Comparison of ENCODE assay signal across 21 cellular contexts in the genomic region with DNA sequence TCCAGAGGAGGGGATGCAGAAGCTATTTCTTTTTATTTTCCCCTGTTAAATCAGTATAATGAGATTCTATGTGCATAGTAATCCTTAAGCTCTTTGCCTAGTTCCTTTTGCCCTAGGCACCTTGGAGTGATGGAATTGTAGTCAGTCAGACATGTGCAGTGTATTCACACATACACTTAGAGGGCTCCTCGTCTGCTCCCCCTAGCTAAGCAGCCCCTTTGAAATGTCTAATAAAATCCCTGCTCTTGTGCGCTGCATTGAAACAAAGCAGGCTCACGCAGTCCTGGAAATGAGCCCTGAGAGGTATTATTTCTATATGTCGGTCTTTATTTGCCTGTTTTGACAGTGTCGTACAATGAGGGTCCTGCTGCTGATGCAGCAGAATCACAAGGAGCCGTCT.
DNase-seq lines count a peak whose midpoint lies in the region; ATAC-seq and TF ChIP-seq lines count a peak whose summit lies in the region.
"Had no signal": no experiment of that assay in that cellular context is flagged by ENCODE, and none has a peak within 500 bp of the region (broad histone marks: within the 10 kb centered on the region; RNA-seq: fewer than 3 reads in every experiment).

No MANE protein-coding gene starts in this region.

- H3K27ac ChIP-seq in neural cell (ENCODE audit: low read length) = no peak overlapping the region
- H3K27ac ChIP-seq: A549; BLaER1 treated with 17β-estradiol and CSF1 and Interleukin-3, amounts not matched to agents 10 nM and 100 nM had no signal

- H3K4me2 ChIP-seq in neural cell (ENCODE audit: low read length) = no peak overlapping the region
- H3K4me2 ChIP-seq: A549; BLaER1 treated with 17β-estradiol and CSF1 and Interleukin-3, amounts not matched to agents 10 nM and 100 nM had no signal

- no peaks in the 10 kb centered on the region for H3K9me3 Mint-ChIP-seq in brain
- H3K9me3 Mint-ChIP-seq in activated CD4-positive, alpha-beta memory T cell treated with anti-CD3 and anti-CD28 coated beads for 36 hours = no peaks in the 10 kb centered on the region
- H3K9me3 Mint-ChIP-seq: CD14-positive monocyte; CD4-positive, alpha-beta T cell; CD8-positive, alpha-beta memory T cell had no signal

- no peaks in the 10 kb centered on the region for H3F3A ChIP-seq in neural cell (ENCODE audit: insufficient read depth, low read length, poor library complexity, severe bottlenecking)

- H3K9me2 ChIP-seq in neural cell (ENCODE audit: insufficient read depth, low read length) = no peaks in the 10 kb centered on the region

- DNase-seq in NCI-H2227 (lab: John Stamatoyannopoulos, UW; ENCODE audit: unreplicated experiment) (peak; percentile 17), NCI-H2227 treated with DMSO at 0.1 percent for 48 hours (lab: John Stamatoyannopoulos, UW) (no peak), HAP-1 (ENCODE audit: low spot score in 2 of 2) (peak; percentile 62 to 71)
- DNase-seq in activated CD4-positive, alpha-beta memory T cell treated with anti-CD3 and anti-CD28 coated beads for 36 hours = no peak
- DNase-seq: 8988T; ACHN; AML-193; BE2C; CD4-positive, alpha-beta T cell; CD8-positive, alpha-beta memory T cell; DMS53; DMS79 treated with DMSO at 0.1 percent for 48 hours; GF-D8; GOT3 had no signal

- H3K27me3 ChIP-seq in HAP-1 (ENCODE audit: low read depth) = no peaks in the 10 kb centered on the region
- H3K27me3 ChIP-seq in neural cell (ENCODE audit: insufficient read depth, low read depth, low read length) = no peaks in the 10 kb centered on the region
- H3K27me3 ChIP-seq: BE2C; BLaER1 treated with 17β-estradiol and CSF1 and Interleukin-3, amounts not matched to agents 10 nM and 100 nM had no signal

- H3K9me3 ChIP-seq in HAP-1 = no peaks in the 10 kb centered on the region
- no peaks in the 10 kb centered on the region for H3K9me3 ChIP-seq in neural cell (ENCODE audit: low read length)
- H3K9me3 ChIP-seq: A549; BE2C; BLaER1 treated with 17β-estradiol and CSF1 and Interleukin-3, amounts not matched to agents 10 nM and 100 nM had no signal

- peaks cover 5% of the 10 kb centered on the region for H3K27me3 Mint-ChIP-seq in brain
- peaks cover 3% of the 10 kb centered on the region for H3K27me3 Mint-ChIP-seq in activated CD4-positive, alpha-beta memory T cell treated with anti-CD3 and anti-CD28 coated beads for 36 hours

- H3K4me1 Mint-ChIP-seq in brain = peaks cover 92% of the 10 kb centered on the region
- H3K4me1 Mint-ChIP-seq in activated CD4-positive, alpha-beta memory T cell treated with anti-CD3 and anti-CD28 coated beads for 36 hours (ENCODE audit: low read depth) = no peaks in the 10 kb centered on the region
- H3K4me1 Mint-ChIP-seq: CD8-positive, alpha-beta memory T cell had no signal

- TF ChIP-seq CTCF in brain (conservative IDR thresholded peaks at IDR 0.05) (no peak), neural cell (IDR thresholded peaks at IDR 0.05; ENCODE audit: poor library complexity, severe bottlenecking) (no peak)

- POLR2A ChIA-PET in activated CD4-positive, alpha-beta memory T cell treated with anti-CD3 and anti-CD28 coated beads for 36 hours (lab: Charles Lee) = no interaction called here

- H4K20me1 ChIP-seq in neural cell (ENCODE audit: insufficient read depth) = no peaks in the 10 kb centered on the region

- H3K4me3 Mint-ChIP-seq in brain = peak overlapping the region in 4 of 5 experiments; percentile 19 to 36 (median 31)
- H3K4me3 Mint-ChIP-seq in activated CD4-positive, alpha-beta memory T cell treated with anti-CD3 and anti-CD28 coated beads for 36 hours = no peak overlapping the region
- H3K4me3 Mint-ChIP-seq: CD14-positive monocyte; CD4-positive, alpha-beta T cell; CD8-positive, alpha-beta memory T cell had no signal

- H3K36me3 Mint-ChIP-seq in brain = no peaks in the 10 kb centered on the region
- no peaks in the 10 kb centered on the region for H3K36me3 Mint-ChIP-seq in activated CD4-positive, alpha-beta memory T cell treated with anti-CD3 and anti-CD28 coated beads for 36 hours
- H3K36me3 Mint-ChIP-seq: CD14-positive monocyte had no signal

- TF ChIP-seq EP300 in neural cell (conservative IDR thresholded peaks at IDR 0.05; ENCODE audit: poor library complexity, severe bottlenecking) = peak; percentile 17

- intact Hi-C loops in activated CD4-positive, alpha-beta memory T cell treated with anti-CD3 and anti-CD28 coated beads for 36 hours (cut with micrococcal nuclease) = no loop called here

- H3K79me2 ChIP-seq in neural cell (replicated peaks; ENCODE audit: insufficient read depth, low read length) = peaks cover 82% of the 10 kb centered on the region

- H2AFZ ChIP-seq in neural cell (ENCODE audit: low read depth, low read length) = no peak overlapping the region

- no peak for ATAC-seq in HG02798 (IDR thresholded peaks at IDR 0.05; ENCODE audit: poor library complexity, unreplicated experiment)
- ATAC-seq: A549, HCT116 had no signal

- H3K4me1 ChIP-seq in HAP-1 = peaks cover 20% of the 10 kb centered on the region
- H3K4me1 ChIP-seq: A549 had no signal

- H3K9ac ChIP-seq in neural cell (ENCODE audit: low read length) = peak overlapping the region; percentile 39
- H3K9ac ChIP-seq: BLaER1 treated with 17β-estradiol and CSF1 and Interleukin-3, amounts not matched to agents 10 nM and 100 nM had no signal

- H3K36me3 ChIP-seq in HAP-1 (replicated peaks) (no peaks in the 10 kb centered on the region), neural cell (ENCODE audit: insufficient read depth, low read length) (no peaks in the 10 kb centered on the region)
- H3K36me3 ChIP-seq: BE2C; BLaER1 treated with 17β-estradiol and CSF1 and Interleukin-3, amounts not matched to agents 10 nM and 100 nM had no signal

- TF ChIP-seq RAD21 in neural cell (conservative IDR thresholded peaks at IDR 0.05) = no peak

- H3K27ac Mint-ChIP-seq in brain = peak overlapping the region in 3 of 5 experiments; percentile 40 to 88 (median 70)
- H3K27ac Mint-ChIP-seq in activated CD4-positive, alpha-beta memory T cell treated with anti-CD3 and anti-CD28 coated beads for 36 hours = no peak overlapping the region
- H3K27ac Mint-ChIP-seq: CD14-positive monocyte; CD4-positive, alpha-beta T cell; CD8-positive, alpha-beta memory T cell had no signal

- H3K4me3 ChIP-seq in HAP-1 = no peak overlapping the region
- peak overlapping the region; percentile 45 for H3K4me3 ChIP-seq in neural cell (ENCODE audit: low read length)
- H3K4me3 ChIP-seq: A549; BLaER1 treated with 17β-estradiol and CSF1 and Interleukin-3, amounts not matched to agents 10 nM and 100 nM had no signal

- CTCF ChIA-PET in activated CD4-positive, alpha-beta memory T cell treated with anti-CD3 and anti-CD28 coated beads for 36 hours (lab: Charles Lee) = no interaction called here

- in situ Hi-C loops in HAP-1 (cut with MboI; ENCODE audit: low sequenced_read_pairs) = no loop called here

TF ChIP-seq in neural cell, 6 proteins besides CTCF, POLR2A, EP300 and RAD21:
- TF ChIP-seq POLR2AphosphoS5 (IDR thresholded peaks at IDR 0.05) (peak; percentile 49), TAF1 (IDR thresholded peaks at IDR 0.05; ENCODE audit: low read depth) (no peak), MXI1 (conservative IDR thresholded peaks at IDR 0.05; ENCODE audit: poor library complexity, severe bottlenecking) (peak; percentile 14), SMC3 (conservative IDR thresholded peaks at IDR 0.05; ENCODE audit: poor library complexity) (peak; percentile 14), EZH2 (IDR thresholded peaks at IDR 0.05; ENCODE audit: borderline replicate concordance, insufficient read depth, low read length, poor library complexity, severe bottlenecking) (no peak)
- TF ChIP-seq, protein P1, sequence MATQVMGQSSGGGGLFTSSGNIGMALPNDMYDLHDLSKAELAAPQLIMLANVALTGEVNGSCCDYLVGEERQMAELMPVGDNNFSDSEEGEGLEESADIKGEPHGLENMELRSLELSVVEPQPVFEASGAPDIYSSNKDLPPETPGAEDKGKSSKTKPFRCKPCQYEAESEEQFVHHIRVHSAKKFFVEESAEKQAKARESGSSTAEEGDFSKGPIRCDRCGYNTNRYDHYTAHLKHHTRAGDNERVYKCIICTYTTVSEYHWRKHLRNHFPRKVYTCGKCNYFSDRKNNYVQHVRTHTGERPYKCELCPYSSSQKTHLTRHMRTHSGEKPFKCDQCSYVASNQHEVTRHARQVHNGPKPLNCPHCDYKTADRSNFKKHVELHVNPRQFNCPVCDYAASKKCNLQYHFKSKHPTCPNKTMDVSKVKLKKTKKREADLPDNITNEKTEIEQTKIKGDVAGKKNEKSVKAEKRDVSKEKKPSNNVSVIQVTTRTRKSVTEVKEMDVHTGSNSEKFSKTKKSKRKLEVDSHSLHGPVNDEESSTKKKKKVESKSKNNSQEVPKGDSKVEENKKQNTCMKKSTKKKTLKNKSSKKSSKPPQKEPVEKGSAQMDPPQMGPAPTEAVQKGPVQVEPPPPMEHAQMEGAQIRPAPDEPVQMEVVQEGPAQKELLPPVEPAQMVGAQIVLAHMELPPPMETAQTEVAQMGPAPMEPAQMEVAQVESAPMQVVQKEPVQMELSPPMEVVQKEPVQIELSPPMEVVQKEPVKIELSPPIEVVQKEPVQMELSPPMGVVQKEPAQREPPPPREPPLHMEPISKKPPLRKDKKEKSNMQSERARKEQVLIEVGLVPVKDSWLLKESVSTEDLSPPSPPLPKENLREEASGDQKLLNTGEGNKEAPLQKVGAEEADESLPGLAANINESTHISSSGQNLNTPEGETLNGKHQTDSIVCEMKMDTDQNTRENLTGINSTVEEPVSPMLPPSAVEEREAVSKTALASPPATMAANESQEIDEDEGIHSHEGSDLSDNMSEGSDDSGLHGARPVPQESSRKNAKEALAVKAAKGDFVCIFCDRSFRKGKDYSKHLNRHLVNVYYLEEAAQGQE (IDR thresholded peaks at IDR 0.05; ENCODE audit: borderline replicate concordance) = no peak

Comparison
In these comparisons a context has a peak if more than half of its experiments do, and no peak if none do; other contexts are left out.
1. DNase-seq: peak in NCI-H2227 (single experiment) and HAP-1 (2 of 2); none in NCI-H2227 treated with DMSO at 0.1 percent for 48 hours (single experiment) and activated CD4-positive, alpha-beta memory T cell treated with anti-CD3 and anti-CD28 coated beads for 36 hours (single experiment).